In the genomic region with DNA sequence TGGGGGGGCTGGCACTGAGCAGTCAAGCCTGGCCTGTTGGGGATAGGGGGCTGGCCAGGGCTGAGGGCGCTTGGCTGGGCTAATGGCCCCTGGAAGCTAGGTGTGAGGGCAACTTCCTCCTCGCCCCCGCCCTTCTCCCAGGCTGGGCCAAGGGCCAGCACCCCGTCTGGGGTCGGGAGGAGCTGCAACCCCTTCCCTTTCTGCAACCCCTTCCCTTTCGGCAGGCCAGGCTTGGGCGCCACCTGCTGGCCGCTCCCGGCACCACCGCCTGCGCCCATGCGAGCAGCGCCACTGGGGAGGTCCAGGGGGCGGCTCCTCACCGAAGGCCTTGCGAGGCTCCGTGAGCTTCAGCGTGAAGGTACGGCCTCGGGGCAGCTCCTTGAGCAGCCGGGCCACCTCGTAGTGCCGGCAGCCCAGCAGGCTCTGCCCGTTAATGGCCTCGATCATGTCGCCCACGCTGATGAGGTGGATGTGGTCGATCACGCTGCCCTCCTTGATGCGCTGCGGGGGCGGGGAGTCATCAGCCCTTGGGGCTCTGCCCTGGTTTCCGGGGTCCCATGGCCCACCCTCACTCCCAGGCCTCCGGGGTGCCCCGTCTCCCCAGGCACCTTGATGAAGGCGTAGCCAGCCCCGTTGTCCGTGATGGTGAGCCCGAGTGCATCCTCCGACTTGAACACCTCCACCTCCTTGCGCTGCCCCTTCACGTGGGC, we compare ENCODE assay signal across 1 cellular context.
A peak's percentile ranks its signal among the peaks of the same experiment; 100 is the strongest.
TF ChIP-seq lines count a peak whose summit lies in the region.

No MANE protein-coding gene starts in this region.

TF ChIP-seq in K562, 482 proteins besides CTCF, POLR2A, EP300 and RAD21 (continued from another document and continues in another):
- TF ChIP-seq THRB (CRISPR knock-in tag; conservative IDR thresholded peaks at IDR 0.05) (no peak), SMAD2 (IDR thresholded peaks at IDR 0.05; ENCODE audit: low read depth, low read length) (no peak), ZNF778 (CRISPR knock-in tag; IDR thresholded peaks at IDR 0.05) (no peak), ZNF780A (CRISPR knock-in tag; IDR thresholded peaks at IDR 0.05) (no peak), NR4A1 (CRISPR knock-in tag; IDR thresholded peaks at IDR 0.05) (no peak), NR4A1 (tag; IDR thresholded peaks at IDR 0.05) (no peak), ZNF561 (CRISPR knock-in tag; conservative IDR thresholded peaks at IDR 0.05) (no peak), GABPB1 (CRISPR knock-in tag; IDR thresholded peaks at IDR 0.05) (0 out of 2 replicates have a peak, but pooled peaks have one; percentile 14), THRAP3 (IDR thresholded peaks at IDR 0.05; ENCODE audit: borderline replicate concordance) (no peak), POLR2AphosphoS5 (IDR thresholded peaks at IDR 0.05; ENCODE audit: control insufficient read depth, insufficient read depth, low read depth, low read length) (no peak), ZNF589 (CRISPR knock-in tag; IDR thresholded peaks at IDR 0.05; ENCODE audit: low read depth) (no peak), ATF1 (CRISPR knock-in tag; IDR thresholded peaks at IDR 0.05) (no peak), ATF1 (tag; IDR thresholded peaks at IDR 0.05) (no peak), POLR2G (IDR thresholded peaks at IDR 0.05; ENCODE audit: low read depth, low read length) (peak; percentile 67), KDM5B (IDR thresholded peaks at IDR 0.05; ENCODE audit: insufficient replicate concordance, low read depth, low read length) (no peak), MEF2A (IDR thresholded peaks at IDR 0.05; ENCODE audit: control insufficient read depth, low read depth, low read length) (no peak), SAFB (IDR thresholded peaks at IDR 0.05; ENCODE audit: borderline replicate concordance, low read depth, low read length) (no peak), SAFB2 (IDR thresholded peaks at IDR 0.05; ENCODE audit: borderline replicate concordance, low read depth, low read length, severe bottlenecking) (no peak), E2F6 (IDR thresholded peaks at IDR 0.05; ENCODE audit: borderline replicate concordance in 1 of 2, extremely low read depth in 1 of 2, insufficient read depth in 1 of 2, insufficient read length in 1 of 2, low read depth in 1 of 2, low read length in 1 of 2, poor library complexity in 1 of 2, severe bottlenecking in 1 of 2) (peak in 1 of 2 experiments; percentile 39), ZNF311 (CRISPR knock-in tag; IDR thresholded peaks at IDR 0.05) (no peak), KAT8 (IDR thresholded peaks at IDR 0.05; ENCODE audit: low read depth) (no peak), ESRRB (CRISPR knock-in tag; IDR thresholded peaks at IDR 0.05; ENCODE audit: borderline replicate concordance) (no peak), HDAC1 (IDR thresholded peaks at IDR 0.05) (no peak), ZNF57 (CRISPR knock-in tag; IDR thresholded peaks at IDR 0.05) (no peak), TAL1 (IDR thresholded peaks at IDR 0.05) (no peak), DACH1 (IDR thresholded peaks at IDR 0.05; ENCODE audit: partially characterized antibody) (no peak), BDP1 (IDR thresholded peaks at IDR 0.05; ENCODE audit: insufficient read depth, insufficient read length) (no peak), POLR2B (IDR thresholded peaks at IDR 0.05; ENCODE audit: low read depth, partially characterized antibody) (no peak), TSHZ1 (CRISPR knock-in tag; IDR thresholded peaks at IDR 0.05) (no peak), ZNF3 (CRISPR knock-in tag; IDR thresholded peaks at IDR 0.05) (no peak), RFX5 (IDR thresholded peaks at IDR 0.05; ENCODE audit: low read depth, low read length) (no peak), CBX8 (IDR thresholded peaks at IDR 0.05; ENCODE audit: borderline replicate concordance, extremely low read depth, low read depth, low read length, poor library complexity, severe bottlenecking) (no peak), SMARCB1 (IDR thresholded peaks at IDR 0.05; ENCODE audit: insufficient read length, low read depth) (no peak), ZNF212 (CRISPR knock-in tag; IDR thresholded peaks at IDR 0.05) (no peak), MCM7 (IDR thresholded peaks at IDR 0.05) (no peak), HSF4 (CRISPR knock-in tag; IDR thresholded peaks at IDR 0.05; ENCODE audit: borderline replicate concordance) (no peak), CHCHD3 (CRISPR knock-in tag; IDR thresholded peaks at IDR 0.05) (no peak), PHF21A (IDR thresholded peaks at IDR 0.05; ENCODE audit: borderline replicate concordance, low read depth) (no peak), ARID2 (IDR thresholded peaks at IDR 0.05) (no peak), SMAD3 (CRISPR knock-in tag; conservative IDR thresholded peaks at IDR 0.05) (no peak), ZNF140 (CRISPR knock-in tag; IDR thresholded peaks at IDR 0.05) (no peak), MAFF (IDR thresholded peaks at IDR 0.05; ENCODE audit: low read length) (no peak), HNRNPUL1 (IDR thresholded peaks at IDR 0.05; ENCODE audit: low read length) (no peak), ETV6 (IDR thresholded peaks at IDR 0.05; ENCODE audit: borderline replicate concordance in 1 of 2, low read depth in 2 of 2, low read length in 1 of 2) (no peak), ETV6 (CRISPR knock-in tag; IDR thresholded peaks at IDR 0.05; ENCODE audit: borderline replicate concordance) (no peak), DNMT1 (IDR thresholded peaks at IDR 0.05) (no peak), CBX1 (IDR thresholded peaks at IDR 0.05; ENCODE audit: low read depth) (no peak), ZNF324 (CRISPR knock-in tag; IDR thresholded peaks at IDR 0.05) (no peak), RBM22 (IDR thresholded peaks at IDR 0.05; ENCODE audit: low read depth, low read length, poor library complexity, severe bottlenecking) (peak; percentile 20), ZBED1 (IDR thresholded peaks at IDR 0.05) (no peak), CHD2 (IDR thresholded peaks at IDR 0.05; ENCODE audit: low read depth, low read length) (no peak)
- TF ChIP-seq, protein P1, sequence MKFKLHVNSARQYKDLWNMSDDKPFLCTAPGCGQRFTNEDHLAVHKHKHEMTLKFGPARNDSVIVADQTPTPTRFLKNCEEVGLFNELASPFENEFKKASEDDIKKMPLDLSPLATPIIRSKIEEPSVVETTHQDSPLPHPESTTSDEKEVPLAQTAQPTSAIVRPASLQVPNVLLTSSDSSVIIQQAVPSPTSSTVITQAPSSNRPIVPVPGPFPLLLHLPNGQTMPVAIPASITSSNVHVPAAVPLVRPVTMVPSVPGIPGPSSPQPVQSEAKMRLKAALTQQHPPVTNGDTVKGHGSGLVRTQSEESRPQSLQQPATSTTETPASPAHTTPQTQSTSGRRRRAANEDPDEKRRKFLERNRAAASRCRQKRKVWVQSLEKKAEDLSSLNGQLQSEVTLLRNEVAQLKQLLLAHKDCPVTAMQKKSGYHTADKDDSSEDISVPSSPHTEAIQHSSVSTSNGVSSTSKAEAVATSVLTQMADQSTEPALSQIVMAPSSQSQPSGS (CRISPR knock-in tag; IDR thresholded peaks at IDR 0.05), result no peak
- TF ChIP-seq, protein P2, sequence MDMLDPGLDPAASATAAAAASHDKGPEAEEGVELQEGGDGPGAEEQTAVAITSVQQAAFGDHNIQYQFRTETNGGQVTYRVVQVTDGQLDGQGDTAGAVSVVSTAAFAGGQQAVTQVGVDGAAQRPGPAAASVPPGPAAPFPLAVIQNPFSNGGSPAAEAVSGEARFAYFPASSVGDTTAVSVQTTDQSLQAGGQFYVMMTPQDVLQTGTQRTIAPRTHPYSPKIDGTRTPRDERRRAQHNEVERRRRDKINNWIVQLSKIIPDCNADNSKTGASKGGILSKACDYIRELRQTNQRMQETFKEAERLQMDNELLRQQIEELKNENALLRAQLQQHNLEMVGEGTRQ (CRISPR knock-in tag; IDR thresholded peaks at IDR 0.05), result no peak
- TF ChIP-seq, protein P3, sequence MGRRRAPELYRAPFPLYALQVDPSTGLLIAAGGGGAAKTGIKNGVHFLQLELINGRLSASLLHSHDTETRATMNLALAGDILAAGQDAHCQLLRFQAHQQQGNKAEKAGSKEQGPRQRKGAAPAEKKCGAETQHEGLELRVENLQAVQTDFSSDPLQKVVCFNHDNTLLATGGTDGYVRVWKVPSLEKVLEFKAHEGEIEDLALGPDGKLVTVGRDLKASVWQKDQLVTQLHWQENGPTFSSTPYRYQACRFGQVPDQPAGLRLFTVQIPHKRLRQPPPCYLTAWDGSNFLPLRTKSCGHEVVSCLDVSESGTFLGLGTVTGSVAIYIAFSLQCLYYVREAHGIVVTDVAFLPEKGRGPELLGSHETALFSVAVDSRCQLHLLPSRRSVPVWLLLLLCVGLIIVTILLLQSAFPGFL (CRISPR knock-in tag; IDR thresholded peaks at IDR 0.05), result no peak
- TF ChIP-seq, protein P4, sequence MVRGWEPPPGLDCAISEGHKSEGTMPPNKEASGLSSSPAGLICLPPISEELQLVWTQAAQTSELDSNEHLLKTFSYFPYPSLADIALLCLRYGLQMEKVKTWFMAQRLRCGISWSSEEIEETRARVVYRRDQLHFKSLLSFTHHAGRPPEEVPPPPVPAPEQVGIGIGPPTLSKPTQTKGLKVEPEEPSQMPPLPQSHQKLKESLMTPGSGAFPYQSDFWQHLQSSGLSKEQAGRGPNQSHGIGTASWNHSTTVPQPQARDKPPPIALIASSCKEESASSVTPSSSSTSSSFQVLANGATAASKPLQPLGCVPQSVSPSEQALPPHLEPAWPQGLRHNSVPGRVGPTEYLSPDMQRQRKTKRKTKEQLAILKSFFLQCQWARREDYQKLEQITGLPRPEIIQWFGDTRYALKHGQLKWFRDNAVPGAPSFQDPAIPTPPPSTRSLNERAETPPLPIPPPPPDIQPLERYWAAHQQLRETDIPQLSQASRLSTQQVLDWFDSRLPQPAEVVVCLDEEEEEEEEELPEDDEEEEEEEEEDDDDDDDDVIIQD (CRISPR knock-in tag; IDR thresholded peaks at IDR 0.05), result no peak
- TF ChIP-seq, protein P5, sequence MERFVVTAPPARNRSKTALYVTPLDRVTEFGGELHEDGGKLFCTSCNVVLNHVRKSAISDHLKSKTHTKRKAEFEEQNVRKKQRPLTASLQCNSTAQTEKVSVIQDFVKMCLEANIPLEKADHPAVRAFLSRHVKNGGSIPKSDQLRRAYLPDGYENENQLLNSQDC (CRISPR knock-in tag; IDR thresholded peaks at IDR 0.05), result no peak
- TF ChIP-seq, protein P6, sequence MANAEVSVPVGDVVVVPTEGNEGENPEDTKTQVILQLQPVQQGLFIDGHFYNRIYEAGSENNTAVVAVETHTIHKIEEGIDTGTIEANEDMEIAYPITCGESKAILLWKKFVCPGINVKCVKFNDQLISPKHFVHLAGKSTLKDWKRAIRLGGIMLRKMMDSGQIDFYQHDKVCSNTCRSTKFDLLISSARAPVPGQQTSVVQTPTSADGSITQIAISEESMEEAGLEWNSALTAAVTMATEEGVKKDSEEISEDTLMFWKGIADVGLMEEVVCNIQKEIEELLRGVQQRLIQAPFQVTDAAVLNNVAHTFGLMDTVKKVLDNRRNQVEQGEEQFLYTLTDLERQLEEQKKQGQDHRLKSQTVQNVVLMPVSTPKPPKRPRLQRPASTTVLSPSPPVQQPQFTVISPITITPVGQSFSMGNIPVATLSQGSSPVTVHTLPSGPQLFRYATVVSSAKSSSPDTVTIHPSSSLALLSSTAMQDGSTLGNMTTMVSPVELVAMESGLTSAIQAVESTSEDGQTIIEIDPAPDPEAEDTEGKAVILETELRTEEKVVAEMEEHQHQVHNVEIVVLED (CRISPR knock-in tag; IDR thresholded peaks at IDR 0.05), result no peak
- TF ChIP-seq, protein P7, sequence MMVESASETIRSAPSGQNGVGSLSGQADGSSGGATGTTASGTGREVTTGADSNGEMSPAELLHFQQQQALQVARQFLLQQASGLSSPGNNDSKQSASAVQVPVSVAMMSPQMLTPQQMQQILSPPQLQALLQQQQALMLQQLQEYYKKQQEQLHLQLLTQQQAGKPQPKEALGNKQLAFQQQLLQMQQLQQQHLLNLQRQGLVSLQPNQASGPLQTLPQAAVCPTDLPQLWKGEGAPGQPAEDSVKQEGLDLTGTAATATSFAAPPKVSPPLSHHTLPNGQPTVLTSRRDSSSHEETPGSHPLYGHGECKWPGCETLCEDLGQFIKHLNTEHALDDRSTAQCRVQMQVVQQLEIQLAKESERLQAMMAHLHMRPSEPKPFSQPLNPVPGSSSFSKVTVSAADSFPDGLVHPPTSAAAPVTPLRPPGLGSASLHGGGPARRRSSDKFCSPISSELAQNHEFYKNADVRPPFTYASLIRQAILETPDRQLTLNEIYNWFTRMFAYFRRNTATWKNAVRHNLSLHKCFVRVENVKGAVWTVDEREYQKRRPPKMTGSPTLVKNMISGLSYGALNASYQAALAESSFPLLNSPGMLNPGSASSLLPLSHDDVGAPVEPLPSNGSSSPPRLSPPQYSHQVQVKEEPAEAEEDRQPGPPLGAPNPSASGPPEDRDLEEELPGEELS (CRISPR knock-in tag; IDR thresholded peaks at IDR 0.05; ENCODE audit: borderline replicate concordance), result no peak
